ENCODE assay signal across 13 cellular contexts in genomic region chr6:134438825-134439224, GRCh38.
DNase-seq lines count a peak whose midpoint lies in the region; ATAC-seq and TF ChIP-seq lines count a peak whose summit lies in the region.
"Had no signal": no experiment of that assay in that cellular context is flagged by ENCODE, and none has a peak within 500 bp of the region (broad histone marks: within the 10 kb centered on the region; RNA-seq: fewer than 3 reads in every experiment).

No MANE protein-coding gene starts in this region.

- no peak overlapping the region for H3K27ac ChIP-seq in GM23338 (ENCODE audit: low read depth)
- H3K27ac ChIP-seq in substantia nigra (ENCODE audit: low read depth, low read length, poor library complexity, severe bottlenecking) = peak overlapping the region; percentile 54

- no peak overlapping the region for H3K4me3 Mint-ChIP-seq in GM23338
- H3K4me3 Mint-ChIP-seq in WTC11 = no peak overlapping the region
- H3K4me3 Mint-ChIP-seq in activated T-cell treated with anti-CD3 and anti-CD28 coated beads, Interleukin-2, amount 50 U/mL, for 4 hours = no peak overlapping the region
- H3K4me3 Mint-ChIP-seq in naive thymus-derived CD8-positive, alpha-beta T cell = no peak overlapping the region
- H3K4me3 Mint-ChIP-seq: CD4-positive, CD25-positive, alpha-beta regulatory T cell had no signal

- H3F3A ChIP-seq in GM23338 (replicated peaks; ENCODE audit: low read depth) = no peaks in the 10 kb centered on the region

- peak; percentile 71 for ATAC-seq in GM23338
- peak; percentile 60 for ATAC-seq in WTC11
- no peak for ATAC-seq in activated T-cell treated with anti-CD3 and anti-CD28 coated beads, Interleukin-2, amount 50 U/mL, for 4 hours
- no peak for ATAC-seq in HG03354 (IDR thresholded peaks at IDR 0.05; ENCODE audit: poor library complexity, severe bottlenecking, unreplicated experiment)
- ATAC-seq in naive thymus-derived CD8-positive, alpha-beta T cell = no peak

- no peaks in the 10 kb centered on the region; the same call in 2 of the 3 replicates for H3K9me3 Mint-ChIP-seq in GM23338
- no peaks in the 10 kb centered on the region for H3K9me3 Mint-ChIP-seq in WTC11
- no peaks in the 10 kb centered on the region for H3K9me3 Mint-ChIP-seq in activated T-cell treated with anti-CD3 and anti-CD28 coated beads, Interleukin-2, amount 50 U/mL, for 4 hours
- no peaks in the 10 kb centered on the region for H3K9me3 Mint-ChIP-seq in naive thymus-derived CD8-positive, alpha-beta T cell
- H3K9me3 Mint-ChIP-seq: CD4-positive, CD25-positive, alpha-beta regulatory T cell had no signal

- H3K4me3 ChIP-seq in GM23338 = no peak overlapping the region
- H3K4me3 ChIP-seq: BLaER1 treated with 17β-estradiol and CSF1 and Interleukin-3, amounts not matched to agents 10 nM and 100 nM had no signal

- no peak overlapping the region for H2AFZ ChIP-seq in GM23338

- peak; percentile 24 for DNase-seq in GM23338 (ENCODE audit: low spot score)
- no peak for DNase-seq in WTC11 (ENCODE audit: low spot score)
- peak; percentile 31 for DNase-seq in iPS-NIHi11 (ENCODE audit: low spot score)
- no peak for DNase-seq in substantia nigra (lab: John Stamatoyannopoulos, UW)
- no peak for DNase-seq in activated T-cell treated with anti-CD3 and anti-CD28 coated beads, Interleukin-2, amount 50 U/mL, for 4 hours
- no peak for DNase-seq in naive thymus-derived CD8-positive, alpha-beta T cell
- DNase-seq: ACHN; CD4-positive, CD25-positive, alpha-beta regulatory T cell; DMS53; GF-D8; HCEC 1CT had no signal

- H3K4me1 Mint-ChIP-seq in GM23338 (peaks cover 12% of the 10 kb centered on the region), WTC11 (peaks cover 19% of the 10 kb centered on the region)
- peaks cover 32% of the 10 kb centered on the region for H3K4me1 Mint-ChIP-seq in activated T-cell treated with anti-CD3 and anti-CD28 coated beads, Interleukin-2, amount 50 U/mL, for 4 hours (ENCODE audit: low read depth)
- H3K4me1 Mint-ChIP-seq in naive thymus-derived CD8-positive, alpha-beta T cell = peaks cover 0 to 21% (median 17%) of the 10 kb centered on the region in 4 donors

- POLR2A ChIA-PET in WTC11 (lab: Charles Lee) = no interaction called here
- POLR2A ChIA-PET in naive thymus-derived CD8-positive, alpha-beta T cell (lab: Charles Lee) = no interaction called here

- CTCF ChIA-PET in WTC11 (lab: Charles Lee) = no interaction called here

- H3K27me3 ChIP-seq in GM23338 (ENCODE audit: insufficient read depth) = no peaks in the 10 kb centered on the region
- H3K27me3 ChIP-seq: BLaER1 treated with 17β-estradiol and CSF1 and Interleukin-3, amounts not matched to agents 10 nM and 100 nM had no signal

- no peaks in the 10 kb centered on the region for H3K79me2 ChIP-seq in GM23338 (replicated peaks; ENCODE audit: insufficient read depth)

- no peak overlapping the region for H3K4me2 ChIP-seq in GM23338

- H3K36me3 ChIP-seq in GM23338 (ENCODE audit: insufficient read depth) = no peaks in the 10 kb centered on the region
- H3K36me3 ChIP-seq: BLaER1 treated with 17β-estradiol and CSF1 and Interleukin-3, amounts not matched to agents 10 nM and 100 nM had no signal

- H3K36me3 Mint-ChIP-seq in GM23338 (ENCODE audit: low read depth) = no peaks in the 10 kb centered on the region
- H3K36me3 Mint-ChIP-seq in WTC11 = no peaks in the 10 kb centered on the region
- H3K36me3 Mint-ChIP-seq in activated T-cell treated with anti-CD3 and anti-CD28 coated beads, Interleukin-2, amount 50 U/mL, for 4 hours (ENCODE audit: insufficient read depth) = no peaks in the 10 kb centered on the region
- peaks cover 0 to 2% (median 0%) of the 10 kb centered on the region in 3 donors for H3K36me3 Mint-ChIP-seq in naive thymus-derived CD8-positive, alpha-beta T cell
- H3K36me3 Mint-ChIP-seq: CD4-positive, CD25-positive, alpha-beta regulatory T cell had no signal

- H3K9me2 ChIP-seq in GM23338 (ENCODE audit: insufficient read depth) = no peaks in the 10 kb centered on the region

- H3K4me1 ChIP-seq in GM23338 (ENCODE audit: insufficient read depth) = no peaks in the 10 kb centered on the region; the same call in none of the 2 replicates

- H4K20me1 ChIP-seq in GM23338 (replicated peaks; ENCODE audit: insufficient read depth) = no peaks in the 10 kb centered on the region
- H4K20me1 ChIP-seq: BLaER1 treated with 17β-estradiol and CSF1 and Interleukin-3, amounts not matched to agents 10 nM and 100 nM had no signal

- no peak for TF ChIP-seq CTCF in GM23338 (conservative IDR thresholded peaks at IDR 0.05; ENCODE audit: low read depth in 2 of 2)
- TF ChIP-seq CTCF in WTC11 (IDR thresholded peaks at IDR 0.05) = no peak

- no peak overlapping the region for H3K27ac Mint-ChIP-seq in GM23338
- no peak overlapping the region for H3K27ac Mint-ChIP-seq in WTC11
- no peak overlapping the region for H3K27ac Mint-ChIP-seq in naive thymus-derived CD8-positive, alpha-beta T cell

- H3K27me3 Mint-ChIP-seq in GM23338 (ENCODE audit: insufficient read depth, low read depth, poor library complexity) (peaks cover 1% of the 10 kb centered on the region), WTC11 (ENCODE audit: low read depth) (no peaks in the 10 kb centered on the region)
- no peaks in the 10 kb centered on the region for H3K27me3 Mint-ChIP-seq in activated T-cell treated with anti-CD3 and anti-CD28 coated beads, Interleukin-2, amount 50 U/mL, for 4 hours (ENCODE audit: low read depth)
- H3K27me3 Mint-ChIP-seq in naive thymus-derived CD8-positive, alpha-beta T cell = no peaks in the 10 kb centered on the region
- H3K27me3 Mint-ChIP-seq: CD4-positive, CD25-positive, alpha-beta regulatory T cell had no signal

TF ChIP-seq in GM23338, 12 proteins besides CTCF, POLR2A, EP300 and RAD21 (continues in another document):
- TF ChIP-seq REST (IDR thresholded peaks at IDR 0.05; ENCODE audit: unreplicated experiment) (no peak), JUNB (IDR thresholded peaks at IDR 0.05; ENCODE audit: unreplicated experiment) (no peak), ZNF114 (CRISPR knock-in tag; IDR thresholded peaks at IDR 0.05) (no peak), NANOG (IDR thresholded peaks at IDR 0.05; ENCODE audit: borderline replicate concordance) (no peak), EZH2 (IDR thresholded peaks at IDR 0.05; ENCODE audit: low read depth, unreplicated experiment) (no peak), CREB1 (CRISPR knock-in tag; IDR thresholded peaks at IDR 0.05; ENCODE audit: low read depth) (no peak), POLR2AphosphoS5 (IDR thresholded peaks at IDR 0.05; ENCODE audit: low read depth) (no peak)

TF ChIP-seq in WTC11, 78 proteins besides CTCF, POLR2A, EP300 and RAD21:
- TF ChIP-seq GRHL2 (CRISPR knock-in tag; IDR thresholded peaks at IDR 0.05; ENCODE audit: insufficient replicate concordance, severe bottlenecking) (no peak), GABPB1 (CRISPR knock-in tag; IDR thresholded peaks at IDR 0.05) (no peak), MXD4 (CRISPR knock-in tag; IDR thresholded peaks at IDR 0.05; ENCODE audit: borderline replicate concordance) (no peak), FOXJ3 (CRISPR knock-in tag; IDR thresholded peaks at IDR 0.05; ENCODE audit: borderline replicate concordance) (no peak)

Comparison
In these comparisons a context has a peak if more than half of its experiments do, and no peak if none do; other contexts are left out.
1. ATAC-seq: peak in GM23338 (single experiment) and WTC11 (single experiment); none in activated T-cell treated with anti-CD3 and anti-CD28 coated beads, Interleukin-2, amount 50 U/mL, for 4 hours (0 of 2), HG03354 (single experiment) and naive thymus-derived CD8-positive, alpha-beta T cell (0 of 2).
2. DNase-seq: peak in GM23338 (single experiment) and iPS-NIHi11 (single experiment); none in WTC11 (single experiment), substantia nigra (0 of 49), activated T-cell treated with anti-CD3 and anti-CD28 coated beads, Interleukin-2, amount 50 U/mL, for 4 hours (single experiment) and naive thymus-derived CD8-positive, alpha-beta T cell (0 of 10).